In the genomic region with DNA sequence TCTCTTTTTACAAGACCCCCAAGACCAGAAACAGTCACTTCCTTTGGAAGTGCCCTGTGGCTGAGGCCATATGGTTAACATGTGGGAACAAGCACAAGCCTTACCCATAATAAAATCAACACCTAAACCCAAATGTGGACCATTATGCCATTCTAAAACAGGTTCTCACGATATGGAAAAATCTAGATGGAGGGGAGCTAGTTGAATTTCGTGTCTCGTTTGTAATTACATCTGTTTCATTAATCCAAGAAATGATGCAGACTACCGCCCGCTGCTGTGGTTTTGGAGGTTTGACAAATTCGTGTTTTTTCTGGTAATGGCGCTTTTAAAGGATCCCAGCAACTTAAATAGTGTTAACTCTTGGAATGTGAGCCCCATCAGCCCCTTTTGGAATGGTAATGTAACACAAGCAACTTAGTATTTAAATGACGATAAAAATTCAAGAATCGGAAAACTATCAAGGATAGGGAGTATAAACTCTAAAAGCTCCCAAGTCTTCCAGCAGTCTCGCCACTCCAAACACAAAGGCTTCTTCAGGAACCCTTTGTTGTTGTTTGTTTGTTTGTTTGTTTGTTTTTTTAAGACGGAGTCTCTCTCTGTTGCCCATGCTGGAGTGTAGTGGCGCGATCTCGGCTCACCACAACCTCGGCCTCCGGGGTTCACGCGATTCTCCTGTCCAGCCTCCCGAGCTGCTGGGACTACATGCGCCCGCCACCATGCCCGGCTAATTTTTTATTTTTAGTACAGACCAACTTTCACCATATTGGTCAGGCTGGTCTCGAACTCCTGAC, we compare ENCODE assay signal across 8 cellular contexts. TPM values are rescaled to one million over a fixed set of nuclear protein-coding genes. Genes with fewer than 3 reads are reported as not detected.
DNase-seq lines count a peak whose midpoint lies in the region; ATAC-seq and TF ChIP-seq lines count a peak whose summit lies in the region.

No MANE protein-coding gene starts in this region.

- H3K27ac ChIP-seq in tibial nerve, result peak overlapping the region; percentile 95 to 99 (median 98)

- POLR2A ChIA-PET in GM10248 (lab: Yijun Ruan, JAX), result no interaction called here

- WGBS in lower leg skin, 2 donors, result 0% methylated on average over 23 of the region's 23 CpGs
- 0 to 1% methylated on average over 23 of the region's 23 CpGs for WGBS in tibial nerve, 2 donors

- CTCF ChIA-PET in GM10248 (lab: Yijun Ruan, JAX), result interaction anchor here (3.3 kb wide), 1 partner anchor 20 kb away, joined by 14 read pairs; no protein-coding TSS in a partner anchor

- TF ChIP-seq POLR2A in lower leg skin (IDR thresholded peaks at IDR 0.05) (no peak), tibial nerve (IDR thresholded peaks at IDR 0.05) (no peak)

- DNase-seq in DMS79 treated with DMSO at 0.1 percent for 48 hours (lab: John Stamatoyannopoulos, UW) (peak; percentile 26), DMS79 (lab: John Stamatoyannopoulos, UW) (no peak), NT2/D1 (ENCODE audit: low read depth, low spot score) (no peak), cardiac fibroblast (ENCODE audit: low read depth in 2 of 2) (peak; percentile 26 to 51), lower leg skin (ENCODE audit: low spot score in 2 of 2) (no peak), tibial nerve (ENCODE audit: low spot score in 2 of 2) (no peak), GM10248 (ENCODE audit: extremely low spot score) (no peak)

- no peak for ATAC-seq in HG02885 (IDR thresholded peaks at IDR 0.05; ENCODE audit: poor library complexity, unreplicated experiment)

- peak overlapping the region; percentile 99 for H3K4me3 ChIP-seq in NT2/D1 (ENCODE audit: insufficient read length, low read depth)
- peak overlapping the region; percentile 95 to 100 for H3K4me3 ChIP-seq in cardiac fibroblast (replicated peaks in 1 of 2; ENCODE audit: low read depth in 2 of 2, low read length in 2 of 2)
- H3K4me3 ChIP-seq in lower leg skin (ENCODE audit: low read depth, poor library complexity, severe bottlenecking), result peak overlapping the region; percentile 98
- H3K4me3 ChIP-seq in tibial nerve, result peak overlapping the region; percentile 83 to 96 (median 86)

- intact Hi-C loops in lower leg skin (cut with DNase I; ENCODE audit: low total_unique reads), result no loop called here

- TF ChIP-seq EP300 in tibial nerve (IDR thresholded peaks at IDR 0.05), result no peak

- no peaks in the 10 kb centered on the region for H3K27me3 ChIP-seq in NT2/D1 (ENCODE audit: insufficient read depth, insufficient read length)
- no peaks in the 10 kb centered on the region for H3K27me3 ChIP-seq in tibial nerve

- peak overlapping the region; percentile 99 for H3K9ac ChIP-seq in NT2/D1 (ENCODE audit: insufficient read length, low read depth)

- TF ChIP-seq CTCF in cardiac fibroblast (IDR thresholded peaks at IDR 0.05; ENCODE audit: low read depth, low read length) (no peak), lower leg skin (IDR thresholded peaks at IDR 0.05) (no peak), tibial nerve (IDR thresholded peaks at IDR 0.05) (no peak), GM10248 (IDR thresholded peaks at IDR 0.05; ENCODE audit: control extremely low read depth, extremely low read depth, low read depth, missing control alignments) (no peak)

- H3K9me3 ChIP-seq in NT2/D1 (ENCODE audit: insufficient read depth, low read length), result no peaks in the 10 kb centered on the region
- H3K9me3 ChIP-seq in tibial nerve, result no peaks in the 10 kb centered on the region

- no peaks in the 10 kb centered on the region for H3K4me1 ChIP-seq in NT2/D1 (ENCODE audit: insufficient read depth, insufficient read length)
- peaks cover 0 to 68% (median 47%) of the 10 kb centered on the region in 4 donors for H3K4me1 ChIP-seq in tibial nerve

- peaks cover 44% of the 10 kb centered on the region for H3K36me3 ChIP-seq in NT2/D1 (ENCODE audit: insufficient read depth, insufficient read length, low read length)
- peaks cover 0 to 11% (median 0%) of the 10 kb centered on the region in 3 donors for H3K36me3 ChIP-seq in tibial nerve

RNA-seq across cellular contexts. Expression of gene CNBP, which starts 1.1 kb away (rescaled TPM):
- total RNA-seq in lower leg skin (100 to 1,000 TPM; 425 to 625 (median 493) TPM), tibial nerve (100 to 1,000 TPM; 329 to 533 (median 488) TPM)

RNA-seq across cellular contexts. Expression of gene ISY1, which starts 21.7 kb away (rescaled TPM):
- total RNA-seq in lower leg skin, result 10 to 100 TPM; 15.5 to 22.8 (median 18.1) TPM
- 10 to 100 TPM in 3 of 4 donors, 1 to 10 TPM in 1; 9.8 to 20.9 (median 16.0) TPM for total RNA-seq in tibial nerve

Comparison
In these comparisons a context has a peak if more than half of its experiments do, and no peak if none do; other contexts are left out.
1. DNase-seq: peak in DMS79 treated with DMSO at 0.1 percent for 48 hours (single experiment) and cardiac fibroblast (2 of 2); none in DMS79 (single experiment), NT2/D1 (single experiment), lower leg skin (0 of 2), tibial nerve (0 of 2) and GM10248 (single experiment).
2. Peak in every context shown above with its lines, with median percentiles within 50 percentile points of each other: H3K4me3 ChIP-seq.